In the genomic region with DNA sequence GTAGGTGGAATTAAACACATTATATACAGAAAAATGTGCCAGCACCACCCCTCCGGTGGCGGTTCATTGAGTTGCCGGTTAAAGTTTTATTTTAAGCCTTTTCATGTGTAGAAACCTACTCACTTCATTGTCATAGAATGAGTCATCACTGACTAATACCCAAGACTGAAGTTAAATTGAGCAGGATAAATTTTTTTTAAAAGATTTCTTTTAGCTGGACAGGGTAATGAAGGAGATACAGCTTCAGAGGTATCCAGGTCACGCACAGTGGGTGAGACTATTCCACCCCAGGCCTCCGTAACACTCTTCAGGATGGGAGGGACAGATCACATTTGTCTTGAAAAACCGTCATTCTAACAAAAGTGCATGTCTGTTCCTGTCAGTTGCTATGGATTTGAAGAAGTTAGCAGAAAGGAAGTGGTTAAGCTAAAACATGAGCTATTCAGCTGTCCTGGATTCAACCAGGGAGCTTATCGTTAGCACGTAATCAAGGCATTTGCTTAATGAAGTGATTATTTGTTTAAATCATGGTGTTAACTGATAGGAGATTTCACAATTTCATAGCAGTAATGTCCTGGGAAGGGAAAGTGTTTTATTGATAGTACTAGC, we compare ENCODE assay signal across 8 cellular contexts. TPM values are rescaled to one million over a fixed set of nuclear protein-coding genes. Genes with fewer than 3 reads are reported as not detected.
DNase-seq lines count a peak whose midpoint lies in the region; ATAC-seq and TF ChIP-seq lines count a peak whose summit lies in the region.

No MANE protein-coding gene starts in this region.

- H3K9me1 ChIP-seq in IMR-90 (ENCODE audit: insufficient read depth, low read length) = peaks cover 5% of the 10 kb centered on the region

- POLR2A ChIA-PET in IMR-90 (lab: Charles Lee; ENCODE audit: unreplicated experiment) = no interaction called here

- TF ChIP-seq CTCF in GM12865 (IDR thresholded peaks at IDR 0.05; ENCODE audit: insufficient read depth, low read depth, low read length, missing control alignments) (no peak), IMR-90 (conservative IDR thresholded peaks at IDR 0.05; ENCODE audit: low read depth, low read length) (no peak), right lobe of liver (IDR thresholded peaks at IDR 0.05) (no peak)

- no peak overlapping the region for H2AK5ac ChIP-seq in IMR-90 (ENCODE audit: low read depth, low read length)

- H3K23ac ChIP-seq in IMR-90 (ENCODE audit: low read depth, low read length) = peak overlapping the region; percentile 57; the same call in 1 of the 2 replicates

- H3K27ac Mint-ChIP-seq in activated T-helper 17 cell treated with anti-CD3 and anti-CD28 coated beads, Interleukin-2, amount 50 U/mL, for 72 hours = peak overlapping the region; percentile 93

- intact Hi-C loops in IMR-90 (cut with micrococcal nuclease) (loop anchor here (5.0 to 10.0 kb wide), 3 partner anchors 155 to 372 kb away; partner anchors contain the start of genes HDGFL3 and RAMAC), right lobe of liver (cut with DNase I) (no loop called here)

- peak; percentile 75 for DNase-seq in GM12865 (ENCODE audit: low read depth)
- DNase-seq in IMR-90 = peak; percentile 93
- DNase-seq in right lobe of liver = no peak
- DNase-seq in NCI-H2171 treated with DMSO at 0.1 percent for 48 hours (lab: John Stamatoyannopoulos, UW) = no peak
- no peak for DNase-seq in NCI-H446 treated with DMSO at 0.1 percent for 48 hours (lab: John Stamatoyannopoulos, UW)
- no peak for DNase-seq in NCI-H345 (lab: John Stamatoyannopoulos, UW)

- TF ChIP-seq POLR2A in IMR-90 (IDR thresholded peaks at IDR 0.05; ENCODE audit: low read depth, low read length) (no peak), right lobe of liver (IDR thresholded peaks at IDR 0.05) (no peak)

- peaks cover 100% of the 10 kb centered on the region for H3K36me3 Mint-ChIP-seq in activated T-helper 17 cell treated with anti-CD3 and anti-CD28 coated beads, Interleukin-2, amount 50 U/mL, for 72 hours (ENCODE audit: low read depth)

- H3K56ac ChIP-seq in IMR-90 (ENCODE audit: extremely low read depth, insufficient read depth, low read length) = peak overlapping the region; percentile 48; the same call in 1 of the 2 replicates

- CTCF ChIA-PET in IMR-90 (lab: Yijun Ruan, JAX) = interaction anchor here (0.9 kb wide), 1 partner anchor 27 kb away, joined by 4 read pairs; no protein-coding TSS in a partner anchor

- BruUV-seq in IMR-90 (replicated peaks; lab: Mats Ljungman, UMichigan) = no TSS peak

- H3K9me3 ChIP-seq in IMR-90 (ENCODE audit: control insufficient read depth, insufficient read depth, low read length) (no peaks in the 10 kb centered on the region), right lobe of liver (no peaks in the 10 kb centered on the region)

- peak overlapping the region; percentile 63; the same call in 1 of the 2 replicates for H2BK20ac ChIP-seq in IMR-90 (ENCODE audit: low read depth, low read length)

- H3K27ac ChIP-seq in IMR-90 (ENCODE audit: insufficient read depth, low read length) (peak overlapping the region; percentile 85), right lobe of liver (peak overlapping the region in 2 of 3 donors; percentile 26 to 52)

- no peak overlapping the region for H3K4me3 ChIP-seq in GM12865 (ENCODE audit: low read depth, low read length)
- H3K4me3 ChIP-seq in IMR-90 (ENCODE audit: insufficient read depth, low read depth, low read length) = no peak overlapping the region
- no peak overlapping the region for H3K4me3 ChIP-seq in right lobe of liver

- no peak for TF ChIP-seq RAD21 in IMR-90 (IDR thresholded peaks at IDR 0.05; ENCODE audit: low read length)

- peak overlapping the region; percentile 73 for H3K4me3 Mint-ChIP-seq in activated T-helper 17 cell treated with anti-CD3 and anti-CD28 coated beads, Interleukin-2, amount 50 U/mL, for 72 hours

- H3K4me1 ChIP-seq in IMR-90 (ENCODE audit: control insufficient read depth, insufficient read depth, low read length) (peaks cover 10% of the 10 kb centered on the region), right lobe of liver (peaks cover 0 to 41% (median 23%) of the 10 kb centered on the region in 4 donors)

- H3K36me3 ChIP-seq in IMR-90 (ENCODE audit: control insufficient read depth, insufficient read depth, low read length) (peaks cover 54% of the 10 kb centered on the region), right lobe of liver (peaks cover 11 to 81% (median 20%) of the 10 kb centered on the region in 4 donors)

- dilution Hi-C loops in IMR-90 (cut with HindIII; ENCODE audit: low sequenced_read_pairs, unreplicated experiment) = no loop called here

- no peak overlapping the region; the same call in 1 of the 2 replicates for H3K18ac ChIP-seq in IMR-90 (ENCODE audit: low read depth, low read length)

- H2AFZ ChIP-seq in IMR-90 (replicated peaks; ENCODE audit: low read length, poor library complexity) = peak overlapping the region; percentile 66

- no peak overlapping the region; the same call in 1 of the 2 replicates for H4K5ac ChIP-seq in IMR-90 (ENCODE audit: low read depth, low read length)

- in situ Hi-C loops in IMR-90 (cut with MboI; ENCODE audit: low sequenced_read_pairs) = no loop called here

- peak overlapping the region; percentile 84 for H3K4me2 ChIP-seq in IMR-90 (ENCODE audit: low read depth, low read length)

- H3K4me1 Mint-ChIP-seq in activated T-helper 17 cell treated with anti-CD3 and anti-CD28 coated beads, Interleukin-2, amount 50 U/mL, for 72 hours = peaks cover 33% of the 10 kb centered on the region

- H3K14ac ChIP-seq in IMR-90 (replicated peaks; ENCODE audit: low read depth, low read length) = peak overlapping the region; percentile 85

- H3K27me3 ChIP-seq in IMR-90 (ENCODE audit: control insufficient read depth, insufficient read depth, low read length) (no peaks in the 10 kb centered on the region), right lobe of liver (no peaks in the 10 kb centered on the region)

- H4K20me1 ChIP-seq in IMR-90 (ENCODE audit: insufficient read depth, low read length) = peaks cover 9% of the 10 kb centered on the region

- peak overlapping the region; percentile 68 for H4K91ac ChIP-seq in IMR-90 (ENCODE audit: insufficient read depth, low read depth, low read length)

- H4K8ac ChIP-seq in IMR-90 (ENCODE audit: low read depth in 2 of 2, low read length in 2 of 2) = peak overlapping the region; percentile 7 to 65; a peak in 3 of 4 replicates

- no CpG with 5 or more reads among the region's 8 CpGs for WGBS in IMR-90 (ENCODE audit: extremely low coverage in 2 of 2, insufficient read length in 1 of 2), 2 experiments
- 27% methylated on average over 8 of the region's 8 CpGs for WGBS in right lobe of liver (ENCODE audit: insufficient coverage, low coverage, low lambda C conversion rate, missing lambda C conversion rate)

- H2BK120ac ChIP-seq in IMR-90 (ENCODE audit: low read depth, low read length) = peak overlapping the region; percentile 77

- peak overlapping the region; percentile 41; the same call in 1 of the 3 replicates for H2BK15ac ChIP-seq in IMR-90 (ENCODE audit: low read depth, low read length)

- ATAC-seq in GM21786 (IDR thresholded peaks at IDR 0.05; ENCODE audit: unreplicated experiment) (peak; percentile 87), IMR-90 (ENCODE audit: low read depth) (peak; percentile 93), right lobe of liver (peak in 1 of 4 donors; percentile 58)
- ATAC-seq in activated T-helper 17 cell treated with anti-CD3 and anti-CD28 coated beads, Interleukin-2, amount 50 U/mL, for 72 hours (replicated peaks) = peak; percentile 88

- H3K79me1 ChIP-seq in IMR-90 (ENCODE audit: low read depth in 1 of 2, low read length in 2 of 2) = peaks cover 7 to 41% of the 10 kb centered on the region in 2 experiments; a peak in 2 of 4 replicates

- H2BK5ac ChIP-seq in IMR-90 (ENCODE audit: low read depth, low read length, poor library complexity, severe bottlenecking) = peak overlapping the region; percentile 88

- H2AK9ac ChIP-seq in IMR-90 (replicated peaks; ENCODE audit: low read depth, low read length, poor library complexity) = peak overlapping the region; percentile 38

- H3K27me3 Mint-ChIP-seq in activated T-helper 17 cell treated with anti-CD3 and anti-CD28 coated beads, Interleukin-2, amount 50 U/mL, for 72 hours = no peaks in the 10 kb centered on the region

- H3K9ac ChIP-seq in IMR-90 (ENCODE audit: low read depth, low read length) = no peak overlapping the region

- H3K4ac ChIP-seq in IMR-90 (ENCODE audit: low read depth, low read length) = peak overlapping the region; percentile 73

- peaks cover 1% of the 10 kb centered on the region for H3K9me3 Mint-ChIP-seq in activated T-helper 17 cell treated with anti-CD3 and anti-CD28 coated beads, Interleukin-2, amount 50 U/mL, for 72 hours

TF ChIP-seq in IMR-90, 13 proteins besides CTCF, POLR2A, EP300 and RAD21:
- TF ChIP-seq CHD1 (IDR thresholded peaks at IDR 0.05; ENCODE audit: low read depth, low read length) = no peak
- TF ChIP-seq CEBPB (IDR thresholded peaks at IDR 0.05; ENCODE audit: low read depth, low read length) = peak; percentile 64
- peak; percentile 99 for TF ChIP-seq FOS (IDR thresholded peaks at IDR 0.05; ENCODE audit: low read depth, low read length)
- TF ChIP-seq BHLHE40 (IDR thresholded peaks at IDR 0.05; ENCODE audit: low read depth, low read length) = peak; percentile 73; the same call in 1 of the 2 replicates
- no peak for TF ChIP-seq RCOR1 (IDR thresholded peaks at IDR 0.05; ENCODE audit: insufficient replicate concordance, low read length)

RNA-seq across cellular contexts. Expression of gene WHAMM, which starts 23.3 kb away (rescaled TPM):
- total RNA-seq in IMR-90 (2012; rRNA removed) = 1.4 and 1.9 TPM in 2 replicates
- polyA plus RNA-seq in IMR-90 (2012; rRNA removed) = 3.8 and 4.1 TPM in 2 replicates
- 1.8 and 2.5 TPM in 2 replicates for polyA plus RNA-seq in IMR-90 (2012; cell fraction: cytosol; rRNA removed)
- 6.3 and 7.5 TPM in 2 replicates for polyA plus RNA-seq in IMR-90 (2012; cell fraction: nucleus; rRNA removed; ENCODE audit: low replicate concordance)
- total RNA-seq in activated T-helper 17 cell treated with anti-CD3 and anti-CD28 coated beads, Interleukin-2, amount 50 U/mL, for 72 hours = 1 to 10 TPM; 3.9 to 4.3 TPM
- 1 to 10 TPM; 3.7 to 6.5 (median 4.7) TPM for total RNA-seq in right lobe of liver

RNA-seq across cellular contexts. Expression of gene FSD2, which starts 26.8 kb away (rescaled TPM):
- total RNA-seq in IMR-90 (2012; rRNA removed) = not detected in 2 replicates
- not detected in 2 replicates for polyA plus RNA-seq in IMR-90 (2012; rRNA removed)
- not detected in 2 replicates for polyA plus RNA-seq in IMR-90 (2012; cell fraction: cytosol; rRNA removed)
- not detected in 2 replicates for polyA plus RNA-seq in IMR-90 (2012; cell fraction: nucleus; rRNA removed; ENCODE audit: low replicate concordance)
- total RNA-seq in activated T-helper 17 cell treated with anti-CD3 and anti-CD28 coated beads, Interleukin-2, amount 50 U/mL, for 72 hours = not detected
- not detected for total RNA-seq in right lobe of liver

Comparison
In these comparisons a context has a peak if more than half of its experiments do, and no peak if none do; other contexts are left out.
1. DNase-seq: peak in GM12865 (single experiment) and IMR-90 (single experiment); none in right lobe of liver (0 of 3), NCI-H2171 treated with DMSO at 0.1 percent for 48 hours (single experiment), NCI-H446 treated with DMSO at 0.1 percent for 48 hours (single experiment) and NCI-H345 (single experiment).